ENCODE assay signal across 18 cellular contexts in genomic region chr1:151816964-151817730, GRCh38. TPM values are rescaled to one million over a fixed set of nuclear protein-coding genes. Genes with fewer than 3 reads are reported as not detected.
A peak's percentile ranks its signal among the peaks of the same experiment; 100 is the strongest.
DNase-seq lines count a peak whose midpoint lies in the region; ATAC-seq and TF ChIP-seq lines count a peak whose summit lies in the region.
"Had no signal": no experiment of that assay in that cellular context is flagged by ENCODE, and none has a peak within 500 bp of the region (broad histone marks: within the 10 kb centered on the region; RNA-seq: fewer than 3 reads in every experiment).

No MANE protein-coding gene starts in this region.

- DNase-seq in mammary epithelial cell: peak; percentile 6
- DNase-seq in MCF 10A (ENCODE audit: unreplicated experiment): no peak
- peak; percentile 71 for DNase-seq in MV-4-11 (lab: John Stamatoyannopoulos, UW)
- peak; percentile 23 for DNase-seq in UCSD-AML1 (lab: John Stamatoyannopoulos, UW; ENCODE audit: unreplicated experiment)
- DNase-seq in NCI-H1694 treated with DMSO at 0.1 percent for 48 hours (lab: John Stamatoyannopoulos, UW): no peak
- DNase-seq: central memory CD4-positive, alpha-beta T cell; gastrocnemius medialis; NCI-H187; sigmoid colon; stimulated activated CD4-positive, alpha-beta T cell treated with anti-CD3 and anti-CD28 coated beads, Interleukin-2, amount 100 ng/mL, for 48 hours; SW 1271 had no signal

- H3K27ac ChIP-seq in mammary epithelial cell (ENCODE audit: insufficient read depth, low read depth, low read length) (no peak overlapping the region), thymus (ENCODE audit: low read depth) (peak overlapping the region; percentile 91)
- H3K27ac ChIP-seq: neutrophil, sigmoid colon had no signal

- POLR2A ChIA-PET in MCF 10A (lab: Yijun Ruan, JAX): interaction anchor here (1.3 to 1.4 kb wide), 2 partner anchors 53 to 306 kb away, joined by 5 to 6 read pairs; partner anchors contain the start of genes CGN and MRPL9

- WGBS in mammary epithelial cell (ENCODE audit: low coverage, missing lambda C conversion rate): 62% methylated on average over 4 of the region's 17 CpGs
- 38% methylated on average over 17 of the region's 17 CpGs for WGBS in thymus

- no peaks in the 10 kb centered on the region for H3K27me3 Mint-ChIP-seq in MCF 10A (ENCODE audit: insufficient read depth, unreplicated experiment)

- intact Hi-C loops in mammary epithelial cell (cut with micrococcal nuclease) (no loop called here), MCF 10A (cut with micrococcal nuclease) (no loop called here)

- dilution Hi-C loops in mammary epithelial cell (cut with HindIII; ENCODE audit: low sequenced_read_pairs): no loop called here

- no peaks in the 10 kb centered on the region for H3K79me2 ChIP-seq in mammary epithelial cell (ENCODE audit: insufficient read depth, low read length)

- BruUV-seq in mammary epithelial cell (replicated peaks; lab: Mats Ljungman, UMichigan) (no TSS peak), MCF 10A (replicated peaks; lab: Mats Ljungman, UMichigan) (no TSS peak)

- no peaks in the 10 kb centered on the region for H4K20me1 ChIP-seq in mammary epithelial cell (ENCODE audit: insufficient read depth, low read length)

- no peaks in the 10 kb centered on the region for H3K27me3 ChIP-seq in mammary epithelial cell (ENCODE audit: insufficient read depth, low read length)
- H3K27me3 ChIP-seq in thymus (ENCODE audit: control insufficient read depth, insufficient read depth): no peaks in the 10 kb centered on the region
- H3K27me3 ChIP-seq: gastrocnemius medialis, sigmoid colon had no signal

- H3K4me1 Mint-ChIP-seq in MCF 10A (ENCODE audit: insufficient read depth, unreplicated experiment): peaks cover 16% of the 10 kb centered on the region

- H3K36me3 Mint-ChIP-seq in MCF 10A (ENCODE audit: insufficient read depth, unreplicated experiment): no peaks in the 10 kb centered on the region
- H3K36me3 Mint-ChIP-seq: memory B cell, type B pancreatic cell, WTC11 had no signal

- TF ChIP-seq CTCF in mammary epithelial cell (conservative IDR thresholded peaks at IDR 0.05 in 1 of 2, IDR thresholded peaks at IDR 0.05 in 1 of 2; ENCODE audit: extremely low read depth in 1 of 2, insufficient read depth in 1 of 2, low read depth in 1 of 2, low read length in 2 of 2) (no peak), MCF 10A (IDR thresholded peaks at IDR 0.05; ENCODE audit: unreplicated experiment) (no peak)

- H3K9me3 ChIP-seq in mammary epithelial cell (replicated peaks; ENCODE audit: insufficient read depth, low read length): no peaks in the 10 kb centered on the region
- H3K9me3 ChIP-seq in thymus (ENCODE audit: control insufficient read depth): no peaks in the 10 kb centered on the region
- H3K9me3 ChIP-seq: gastrocnemius medialis, neutrophil, sigmoid colon had no signal

- H3K4me3 ChIP-seq in mammary epithelial cell (replicated peaks in 1 of 3; ENCODE audit: insufficient read depth in 1 of 3, low read depth in 2 of 3, low read length in 3 of 3) (no peak overlapping the region), thymus (ENCODE audit: low read length) (peak overlapping the region; percentile 43)
- H3K4me3 ChIP-seq: gastrocnemius medialis, sigmoid colon had no signal

- ATAC-seq in HG02571 (IDR thresholded peaks at IDR 0.05; ENCODE audit: unreplicated experiment): no peak
- no peak for ATAC-seq in GM21360 (IDR thresholded peaks at IDR 0.05; ENCODE audit: unreplicated experiment)
- ATAC-seq: gastrocnemius medialis, WTC11 had no signal

- no peak overlapping the region for H3K27ac Mint-ChIP-seq in MCF 10A (ENCODE audit: low read depth, unreplicated experiment)
- H3K27ac Mint-ChIP-seq: memory B cell, type B pancreatic cell, WTC11 had no signal

- H3K36me3 ChIP-seq in mammary epithelial cell (ENCODE audit: insufficient read depth, low read length): no peaks in the 10 kb centered on the region
- H3K36me3 ChIP-seq in thymus (ENCODE audit: control insufficient read depth, insufficient read depth): peaks cover 47% of the 10 kb centered on the region
- H3K36me3 ChIP-seq: neutrophil, sigmoid colon had no signal

- no peaks in the 10 kb centered on the region for H3K4me1 ChIP-seq in mammary epithelial cell (ENCODE audit: insufficient read depth, low read length)
- peaks cover 50% of the 10 kb centered on the region for H3K4me1 ChIP-seq in thymus (ENCODE audit: control insufficient read depth, insufficient read depth, low read length)
- H3K4me1 ChIP-seq: sigmoid colon had no signal

- in situ Hi-C loops in mammary epithelial cell (cut with MboI; ENCODE audit: low sequenced_read_pairs in 2 of 2): no loop called here

- CTCF ChIA-PET in mammary epithelial cell (lab: Charles Lee; ENCODE audit: low non-redundant PET) (no interaction called here), MCF 10A (lab: Yijun Ruan, JAX) (no interaction called here)

- H3K4me2 ChIP-seq in mammary epithelial cell (ENCODE audit: insufficient read depth, low read depth, low read length): no peak overlapping the region

- H3K9ac ChIP-seq in mammary epithelial cell (ENCODE audit: insufficient read depth, low read length): no peak overlapping the region

- no peak overlapping the region for H3K4me3 Mint-ChIP-seq in MCF 10A (ENCODE audit: unreplicated experiment)
- H3K4me3 Mint-ChIP-seq: memory B cell, type B pancreatic cell, WTC11 had no signal

- no peaks in the 10 kb centered on the region for H3K9me3 Mint-ChIP-seq in MCF 10A (ENCODE audit: unreplicated experiment)
- H3K9me3 Mint-ChIP-seq: memory B cell, type B pancreatic cell, WTC11 had no signal

- no peak overlapping the region for H2AFZ ChIP-seq in mammary epithelial cell (ENCODE audit: low read depth, low read length)

RNA-seq across cellular contexts. Expression of gene LINGO4, which starts 11.9 kb away (rescaled TPM):
- total RNA-seq in mammary epithelial cell: not detected
- polyA plus RNA-seq in mammary epithelial cell: not detected
- polyA minus RNA-seq in mammary epithelial cell: not detected
- total RNA-seq in MCF 10A (2022): 0.10 TPM in 1 of 2 replicates, not detected in the other
- 0.14 TPM for polyA plus RNA-seq in thymus
- total RNA-seq: WTC11 had no signal

RNA-seq across cellular contexts. Expression of gene RORC, which starts 14.5 kb away (rescaled TPM):
- under 1 TPM in 1 of 2 donors, not detected in 1; 0.33 TPM for total RNA-seq in mammary epithelial cell
- 0.09 TPM for polyA plus RNA-seq in mammary epithelial cell
- 0.26 TPM for polyA minus RNA-seq in mammary epithelial cell
- 0.40 and 0.81 TPM in 2 replicates for total RNA-seq in MCF 10A (2022)
- polyA plus RNA-seq in thymus: 19.9 TPM

RNA-seq across cellular contexts. Expression of gene C2CD4D, which starts 22.5 kb away (rescaled TPM):
- total RNA-seq in mammary epithelial cell (under 1 TPM; 0.17 to 0.33 TPM), MCF 10A (2022) (not detected in 2 replicates)
- polyA plus RNA-seq in mammary epithelial cell (0.19 TPM), thymus (0.34 TPM)
- polyA minus RNA-seq in mammary epithelial cell: not detected
- total RNA-seq: gastrocnemius medialis, sigmoid colon had no signal

RNA-seq across cellular contexts. Expression of gene TDRKH, which starts 26.8 kb away (rescaled TPM):
- total RNA-seq in mammary epithelial cell: 1 to 10 TPM; 3.0 to 9.3 TPM
- 6.7 TPM for polyA plus RNA-seq in mammary epithelial cell
- polyA minus RNA-seq in mammary epithelial cell: 6.8 TPM
- total RNA-seq in MCF 10A (2022): 5.6 and 10.6 TPM in 2 replicates
- polyA plus RNA-seq in thymus: 6.5 TPM

RNA-seq across cellular contexts. Expression of gene THEM5, which starts 36.4 kb away (rescaled TPM):
- total RNA-seq in mammary epithelial cell (not detected), MCF 10A (2022) (not detected in 2 replicates)
- polyA plus RNA-seq in mammary epithelial cell (not detected), thymus (1.5 TPM)
- polyA minus RNA-seq in mammary epithelial cell: not detected
- total RNA-seq: gastrocnemius medialis, sigmoid colon, WTC11 had no signal
- polyA plus RNA-seq: sigmoid colon had no signal

Comparison
In these comparisons a context has a peak if more than half of its experiments do, and no peak if none do; other contexts are left out.
1. DNase-seq: peak in mammary epithelial cell (single experiment), MV-4-11 (single experiment) and UCSD-AML1 (single experiment); none in MCF 10A (single experiment) and NCI-H1694 treated with DMSO at 0.1 percent for 48 hours (single experiment).